Comparison of ENCODE assay signal across 22 cellular contexts in genomic region chr2:190271783-190272456, GRCh38.
"Had no signal": no experiment of that assay in that cellular context is flagged by ENCODE, and none has a peak within 500 bp of the region (broad histone marks: within the 10 kb centered on the region; RNA-seq: fewer than 3 reads in every experiment).

No MANE protein-coding gene starts in this region.

- H3K27ac ChIP-seq: ascending aorta, gastroesophageal sphincter, heart left ventricle, spleen, thyroid gland, VCaP had no signal

- DNase-seq: activated CD4-positive, alpha-beta T cell treated with anti-CD3 and anti-CD28 coated beads for 1 hour; activated CD8-positive, alpha-beta memory T cell treated with anti-CD3 and anti-CD28 coated beads for 24 hours; activated CD8-positive, alpha-beta memory T cell treated with anti-CD3 and anti-CD28 coated beads, Interleukin-2, amount 50 U/mL, for 48 hours; activated effector memory CD4-positive, alpha-beta T cell treated with Interleukin-2 at 50 U/mL for 16 hours; activated naive CD4-positive, alpha-beta T cell treated with anti-CD3 and anti-CD28 coated beads, Interleukin-2, amount 10 ng/mL, durations not matched to agents 7 days and 5 days; activated naive CD8-positive, alpha-beta T cell treated with anti-CD3 and anti-CD28 coated beads, Interleukin-2, amount 50 U/mL, for 24 hours; activated T-cell treated with anti-CD3 and anti-CD28 coated beads, Interleukin-2, amount 50 U/mL, for 48 hours; cerebellar nuclear complex; cortex of kidney; heart left ventricle; mesenchymal stem cell; naive thymus-derived CD8-positive, alpha-beta T cell; spleen; stimulated activated naive CD4-positive, alpha-beta T cell treated with Interleukin-2 at 50 U/mL for 16 hours; T-cell; thyroid gland had no signal

- H3K36me3 ChIP-seq: thyroid gland had no signal

- ATAC-seq: activated naive CD8-positive, alpha-beta T cell treated with anti-CD3 and anti-CD28 coated beads, Interleukin-2, amount 50 U/mL, for 24 hours; esophagus mucosa; gastroesophageal sphincter; heart left ventricle; naive thymus-derived CD8-positive, alpha-beta T cell; sciatic nerve; T-cell had no signal

- H3K9me3 ChIP-seq: ascending aorta, gastroesophageal sphincter, spleen, thyroid gland had no signal

- H3K4me3 ChIP-seq: ascending aorta, gastroesophageal sphincter, heart left ventricle, spleen, thyroid gland had no signal

- H3K27me3 ChIP-seq: ascending aorta, gastroesophageal sphincter, heart left ventricle, spleen, thyroid gland had no signal

- FAIRE-seq: endometrium had no signal

- H3K4me1 ChIP-seq: gastroesophageal sphincter, thyroid gland had no signal
